In genomic region chr6:52635049-52635577, GRCh38 we compare ENCODE assay signal across 18 cellular contexts. TPM values are rescaled to one million over a fixed set of nuclear protein-coding genes. Genes with fewer than 3 reads are reported as not detected.
DNase-seq lines count a peak whose midpoint lies in the region; ATAC-seq and TF ChIP-seq lines count a peak whose summit lies in the region.
"Had no signal": no experiment of that assay in that cellular context is flagged by ENCODE, and none has a peak within 500 bp of the region (broad histone marks: within the 10 kb centered on the region; RNA-seq: fewer than 3 reads in every experiment).

No MANE protein-coding gene starts in this region.

- no peak overlapping the region for H3K9ac ChIP-seq in Karpas-422 (ENCODE audit: low read length)

- POLR2A ChIA-PET in WTC11 (lab: Charles Lee), result no interaction called here

- H3K9me3 ChIP-seq in tibial artery, result no peaks in the 10 kb centered on the region
- no peaks in the 10 kb centered on the region for H3K9me3 ChIP-seq in Karpas-422 (ENCODE audit: low read length)
- H3K9me3 ChIP-seq: body of pancreas, spleen had no signal

- H3K27me3 ChIP-seq in tibial artery (peaks cover 0 to 5% of the 10 kb centered on the region in 2 donors), Karpas-422 (ENCODE audit: low read length) (no peaks in the 10 kb centered on the region)
- H3K27me3 ChIP-seq: body of pancreas, spleen had no signal

- H3K27ac Mint-ChIP-seq in WTC11, result 0 out of 2 replicates have a peak overlapping the region, but pooled peaks have one; percentile 1
- H3K27ac Mint-ChIP-seq: B cell, memory B cell had no signal

- no peaks in the 10 kb centered on the region for H3K36me3 Mint-ChIP-seq in WTC11
- H3K36me3 Mint-ChIP-seq: memory B cell had no signal

- intact Hi-C loops in tibial artery (cut with DNase I; ENCODE audit: low total_unique reads), result no loop called here

- no peak overlapping the region for H3K4me2 ChIP-seq in Karpas-422 (ENCODE audit: low read depth, low read length, poor library complexity, severe bottlenecking)

- H3K4me3 ChIP-seq in fibroblast of mammary gland (ENCODE audit: control insufficient read depth, low read depth, low read length) (no peak overlapping the region), tibial artery (no peak overlapping the region), Karpas-422 (ENCODE audit: low read length) (no peak overlapping the region)
- H3K4me3 ChIP-seq: body of pancreas, spleen had no signal

- peak; percentile 6 to 7 for DNase-seq in stimulated activated CD4-positive, alpha-beta T cell treated with anti-CD3 and anti-CD28 coated beads, Interleukin-2, amount 100 ng/mL, for 48 hours
- DNase-seq in stimulated activated CD4-positive, alpha-beta T cell treated with anti-CD3 and anti-CD28 coated beads, Interleukin-4, amount 100 ng/mL, for 24 hours, result no peak
- no peak for DNase-seq in WTC11 (ENCODE audit: low spot score)
- peak; percentile 25 for DNase-seq in fibroblast of mammary gland (ENCODE audit: low read depth)
- DNase-seq in inferior parietal cortex (ENCODE audit: extremely low spot score), result no peak
- no peak for DNase-seq in retina
- DNase-seq in tibial artery, result no peak
- no peak for DNase-seq in Karpas-422
- DNase-seq: body of pancreas, NCI-H187, NCI-H748 treated with DMSO at 0.1 percent for 48 hours, occipital lobe, RPMI8226, spleen, trophoblast cell had no signal

- H3K4me1 Mint-ChIP-seq in WTC11, result peaks cover 19% of the 10 kb centered on the region
- H3K4me1 Mint-ChIP-seq: B cell, memory B cell had no signal

- H4K20me1 ChIP-seq in Karpas-422 (ENCODE audit: insufficient read depth, low read depth, low read length), result no peaks in the 10 kb centered on the region

- CTCF ChIA-PET in WTC11 (lab: Charles Lee), result interaction anchor here (0.6 to 1.8 kb wide), 4 partner anchors 17 to 59 kb away, joined by 3 to 12 read pairs (median 3); no protein-coding TSS in a partner anchor

- no peak overlapping the region for H3K4me3 Mint-ChIP-seq in WTC11
- H3K4me3 Mint-ChIP-seq: B cell, memory B cell had no signal

- peak; percentile 72 for ATAC-seq in WTC11
- ATAC-seq: body of pancreas had no signal

- H3K79me2 ChIP-seq in Karpas-422 (ENCODE audit: low read length), result no peaks in the 10 kb centered on the region

- no peak overlapping the region for H2AFZ ChIP-seq in Karpas-422 (ENCODE audit: low read length)

- no peaks in the 10 kb centered on the region for H3K9me3 Mint-ChIP-seq in WTC11
- H3K9me3 Mint-ChIP-seq: memory B cell had no signal

- no peaks in the 10 kb centered on the region for H3K36me3 ChIP-seq in tibial artery
- no peaks in the 10 kb centered on the region for H3K36me3 ChIP-seq in Karpas-422 (ENCODE audit: insufficient read depth, low read length)
- H3K36me3 ChIP-seq: spleen had no signal

- no peaks in the 10 kb centered on the region for H3K9me2 ChIP-seq in Karpas-422 (replicated peaks; ENCODE audit: insufficient read depth, low read length)

- H3K4me1 ChIP-seq in tibial artery, result no peaks in the 10 kb centered on the region
- H3K4me1 ChIP-seq in Karpas-422 (ENCODE audit: low read length), result no peaks in the 10 kb centered on the region
- H3K4me1 ChIP-seq: spleen had no signal

- H3K27me3 Mint-ChIP-seq in WTC11 (ENCODE audit: low read depth), result peaks cover 2% of the 10 kb centered on the region; the same call in 1 of the 2 replicates

- no peak overlapping the region for H3K27ac ChIP-seq in tibial artery
- no peak overlapping the region for H3K27ac ChIP-seq in Karpas-422 (ENCODE audit: low read length)
- H3K27ac ChIP-seq: body of pancreas, HL-60, spleen had no signal

- TF ChIP-seq CTCF in WTC11 (IDR thresholded peaks at IDR 0.05) (no peak), fibroblast of mammary gland (conservative IDR thresholded peaks at IDR 0.05; ENCODE audit: control insufficient read depth, insufficient read depth, low read depth, low read length) (no peak), tibial artery (IDR thresholded peaks at IDR 0.05) (no peak)

TF ChIP-seq in WTC11, 78 proteins besides CTCF, POLR2A, EP300 and RAD21 (continues in another document):
- TF ChIP-seq E2F4 (CRISPR knock-in tag; IDR thresholded peaks at IDR 0.05; ENCODE audit: borderline replicate concordance, low read depth) (no peak), ZNF512 (CRISPR knock-in tag; IDR thresholded peaks at IDR 0.05; ENCODE audit: borderline replicate concordance) (no peak), HMGA2 (CRISPR knock-in tag; IDR thresholded peaks at IDR 0.05) (no peak), JAZF1 (CRISPR knock-in tag; IDR thresholded peaks at IDR 0.05) (no peak), ESRRA (CRISPR knock-in tag; IDR thresholded peaks at IDR 0.05; ENCODE audit: borderline replicate concordance) (no peak), ATF1 (CRISPR knock-in tag; IDR thresholded peaks at IDR 0.05) (no peak), ZNF423 (CRISPR knock-in tag; IDR thresholded peaks at IDR 0.05) (no peak), ZNF425 (CRISPR knock-in tag; conservative IDR thresholded peaks at IDR 0.05) (no peak), ETV6 (CRISPR knock-in tag; IDR thresholded peaks at IDR 0.05) (no peak), KAT7 (CRISPR knock-in tag; IDR thresholded peaks at IDR 0.05; ENCODE audit: borderline replicate concordance) (no peak), NFE2L1 (CRISPR knock-in tag; IDR thresholded peaks at IDR 0.05) (no peak)
- TF ChIP-seq, protein P1, sequence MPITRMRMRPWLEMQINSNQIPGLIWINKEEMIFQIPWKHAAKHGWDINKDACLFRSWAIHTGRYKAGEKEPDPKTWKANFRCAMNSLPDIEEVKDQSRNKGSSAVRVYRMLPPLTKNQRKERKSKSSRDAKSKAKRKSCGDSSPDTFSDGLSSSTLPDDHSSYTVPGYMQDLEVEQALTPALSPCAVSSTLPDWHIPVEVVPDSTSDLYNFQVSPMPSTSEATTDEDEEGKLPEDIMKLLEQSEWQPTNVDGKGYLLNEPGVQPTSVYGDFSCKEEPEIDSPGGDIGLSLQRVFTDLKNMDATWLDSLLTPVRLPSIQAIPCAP (CRISPR knock-in tag; IDR thresholded peaks at IDR 0.05), result no peak
- TF ChIP-seq, protein P2, sequence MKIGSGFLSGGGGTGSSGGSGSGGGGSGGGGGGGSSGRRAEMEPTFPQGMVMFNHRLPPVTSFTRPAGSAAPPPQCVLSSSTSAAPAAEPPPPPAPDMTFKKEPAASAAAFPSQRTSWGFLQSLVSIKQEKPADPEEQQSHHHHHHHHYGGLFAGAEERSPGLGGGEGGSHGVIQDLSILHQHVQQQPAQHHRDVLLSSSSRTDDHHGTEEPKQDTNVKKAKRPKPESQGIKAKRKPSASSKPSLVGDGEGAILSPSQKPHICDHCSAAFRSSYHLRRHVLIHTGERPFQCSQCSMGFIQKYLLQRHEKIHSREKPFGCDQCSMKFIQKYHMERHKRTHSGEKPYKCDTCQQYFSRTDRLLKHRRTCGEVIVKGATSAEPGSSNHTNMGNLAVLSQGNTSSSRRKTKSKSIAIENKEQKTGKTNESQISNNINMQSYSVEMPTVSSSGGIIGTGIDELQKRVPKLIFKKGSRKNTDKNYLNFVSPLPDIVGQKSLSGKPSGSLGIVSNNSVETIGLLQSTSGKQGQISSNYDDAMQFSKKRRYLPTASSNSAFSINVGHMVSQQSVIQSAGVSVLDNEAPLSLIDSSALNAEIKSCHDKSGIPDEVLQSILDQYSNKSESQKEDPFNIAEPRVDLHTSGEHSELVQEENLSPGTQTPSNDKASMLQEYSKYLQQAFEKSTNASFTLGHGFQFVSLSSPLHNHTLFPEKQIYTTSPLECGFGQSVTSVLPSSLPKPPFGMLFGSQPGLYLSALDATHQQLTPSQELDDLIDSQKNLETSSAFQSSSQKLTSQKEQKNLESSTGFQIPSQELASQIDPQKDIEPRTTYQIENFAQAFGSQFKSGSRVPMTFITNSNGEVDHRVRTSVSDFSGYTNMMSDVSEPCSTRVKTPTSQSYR (CRISPR knock-in tag; IDR thresholded peaks at IDR 0.05), result no peak

RNA-seq across cellular contexts. Expression of gene TMEM14A, which starts 35.8 kb away (rescaled TPM):
- 8.7 to 13.6 TPM (median 13.2 TPM) in 3 replicates for total RNA-seq in WTC11 (2021)
- total RNA-seq in Karpas-422 (2014; rRNA removed; shearing (Covaris generic); ENCODE audit: low replicate concordance), result 23.7 and 61.3 TPM in 2 replicates

RNA-seq across cellular contexts. Expression of gene TRAM2, which starts 58.3 kb away (rescaled TPM):
- total RNA-seq in WTC11 (2021), result 13.4 to 14.4 TPM (median 13.5 TPM) in 3 replicates
- 19.3 and 24.1 TPM in 2 replicates for total RNA-seq in Karpas-422 (2014; rRNA removed; shearing (Covaris generic); ENCODE audit: low replicate concordance)

Comparison
In these comparisons a context has a peak if more than half of its experiments do, and no peak if none do; other contexts are left out.
1. DNase-seq: peak in stimulated activated CD4-positive, alpha-beta T cell treated with anti-CD3 and anti-CD28 coated beads, Interleukin-2, amount 100 ng/mL, for 48 hours (2 of 2) and fibroblast of mammary gland (single experiment); none in stimulated activated CD4-positive, alpha-beta T cell treated with anti-CD3 and anti-CD28 coated beads, Interleukin-4, amount 100 ng/mL, for 24 hours (single experiment), WTC11 (single experiment), inferior parietal cortex (single experiment), retina (single experiment), tibial artery (0 of 2) and Karpas-422 (single experiment).